In genomic region chrX:22740836-22741235, GRCh38 we compare ENCODE assay signal across 23 cellular contexts.
DNase-seq lines count a peak whose midpoint lies in the region; ATAC-seq, FAIRE-seq and TF ChIP-seq lines count a peak whose summit lies in the region.
"Had no signal": no experiment of that assay in that cellular context is flagged by ENCODE, and none has a peak within 500 bp of the region (broad histone marks: within the 10 kb centered on the region; RNA-seq: fewer than 3 reads in every experiment).

No MANE protein-coding gene starts in this region.

- no peaks in the 10 kb centered on the region for H3K79me2 ChIP-seq in GM23248 (ENCODE audit: insufficient read depth)

- POLR2A ChIA-PET in A549 (lab: Yijun Ruan, JAX), result no interaction called here

- no peak overlapping the region for H3K4me2 ChIP-seq in A549
- no peak overlapping the region for H3K4me2 ChIP-seq in GM23248 (ENCODE audit: unreplicated experiment)
- H3K4me2 ChIP-seq: BLaER1 treated with 17β-estradiol and CSF1 and Interleukin-3, amounts not matched to agents 10 nM and 100 nM had no signal

- no peaks in the 10 kb centered on the region; the same call in 1 of the 2 replicates for H3F3A ChIP-seq in GM23248 (ENCODE audit: insufficient read depth)

- intact Hi-C loops in pancreas (cut with DNase I), result loop anchor here in 1 of 3 donors (10.0 kb wide), 1 partner anchor 606 kb away; no protein-coding TSS in a partner anchor
- intact Hi-C loops in activated T-helper 2 cell treated with anti-CD3 and anti-CD28 coated beads, Interferon-gamma antibody, Interleukin-2, Interleukin-4, amounts not matched to agents 10 μg/mL and 5 μg/mL and 100 μg/mL, durations not matched to agents 14 hours and 24 hours and 36 hours (cut with micrococcal nuclease), result no loop called here

- H3K36me3 ChIP-seq in pancreas (no peaks in the 10 kb centered on the region), GM23248 (ENCODE audit: low read depth) (no peaks in the 10 kb centered on the region)
- H3K36me3 ChIP-seq: BE2C; BLaER1 treated with 17β-estradiol and CSF1 and Interleukin-3, amounts not matched to agents 10 nM and 100 nM had no signal

- H3K27ac ChIP-seq in A549 (no peak overlapping the region), pancreas (no peak overlapping the region), GM23248 (no peak overlapping the region)
- H3K27ac ChIP-seq: 22Rv1; BLaER1 treated with 17β-estradiol and CSF1 and Interleukin-3, amounts not matched to agents 10 nM and 100 nM had no signal

- CTCF ChIA-PET in A549 (lab: Yijun Ruan, JAX), result no interaction called here

- H3K27me3 Mint-ChIP-seq in activated T-helper 2 cell treated with anti-CD3 and anti-CD28 coated beads, Interferon-gamma antibody, Interleukin-2, Interleukin-4, amounts not matched to agents 10 μg/mL and 5 μg/mL and 100 μg/mL, durations not matched to agents 14 hours and 24 hours and 36 hours (ENCODE audit: low read depth), result no peaks in the 10 kb centered on the region
- H3K27me3 Mint-ChIP-seq: CD4-positive, alpha-beta T cell; CD8-positive, alpha-beta memory T cell had no signal

- H3K4me1 ChIP-seq in A549, result no peaks in the 10 kb centered on the region
- no peaks in the 10 kb centered on the region for H3K4me1 ChIP-seq in pancreas
- H3K4me1 ChIP-seq in GM23248 (ENCODE audit: insufficient read depth), result peaks cover 22% of the 10 kb centered on the region
- H3K4me1 ChIP-seq: BE2C; BLaER1 treated with 17β-estradiol and CSF1 and Interleukin-3, amounts not matched to agents 10 nM and 100 nM had no signal

- FAIRE-seq in A549 (lab: Jason Lieb, UNC), result peak; percentile 94
- FAIRE-seq in islet of Langerhans (lab: Jason Lieb, UNC), result peak; percentile 24
- peak; percentile 87 for FAIRE-seq in pancreas (lab: Jason Lieb, UNC)
- FAIRE-seq: A204.1, GM12891, H1 had no signal

- H3K36me3 Mint-ChIP-seq in activated T-helper 2 cell treated with anti-CD3 and anti-CD28 coated beads, Interferon-gamma antibody, Interleukin-2, Interleukin-4, amounts not matched to agents 10 μg/mL and 5 μg/mL and 100 μg/mL, durations not matched to agents 14 hours and 24 hours and 36 hours (ENCODE audit: low read depth), result no peaks in the 10 kb centered on the region
- H3K36me3 Mint-ChIP-seq: CD14-positive monocyte; CD8-positive, alpha-beta memory T cell had no signal

- in situ Hi-C loops in GM23248 (cut with MboI), result no loop called here

- no peak for DNase-seq in A549 (ENCODE audit: low read depth in 1 of 2, low spot score in 1 of 2)
- DNase-seq in dermis blood vessel endothelial cell, result peak; percentile 26
- DNase-seq in pancreas, result no peak
- DNase-seq in activated T-helper 2 cell treated with anti-CD3 and anti-CD28 coated beads, Interferon-gamma antibody, Interleukin-2, Interleukin-4, amounts not matched to agents 10 μg/mL and 5 μg/mL and 100 μg/mL, durations not matched to agents 14 hours and 24 hours and 36 hours (ENCODE audit: low spot score), result no peak
- no peak for DNase-seq in GM23248
- DNase-seq: ACHN; AML-193; BE2C; CD4-positive, alpha-beta T cell; CD8-positive, alpha-beta memory T cell; DMS53; DMS79 treated with DMSO at 0.1 percent for 48 hours; GF-D8; H7; HCEC 1CT had no signal

- TF ChIP-seq EP300 in A549 (IDR thresholded peaks at IDR 0.05), result no peak

- H3K4me3 ChIP-seq in A549, result no peak overlapping the region
- no peak overlapping the region for H3K4me3 ChIP-seq in pancreas
- H3K4me3 ChIP-seq in GM23248, result no peak overlapping the region
- H3K4me3 ChIP-seq: BLaER1 treated with 17β-estradiol and CSF1 and Interleukin-3, amounts not matched to agents 10 nM and 100 nM had no signal

- TF ChIP-seq POLR2A in A549 (IDR thresholded peaks at IDR 0.05; ENCODE audit: low read length), result no peak

- H3K27ac Mint-ChIP-seq in activated T-helper 2 cell treated with anti-CD3 and anti-CD28 coated beads, Interferon-gamma antibody, Interleukin-2, Interleukin-4, amounts not matched to agents 10 μg/mL and 5 μg/mL and 100 μg/mL, durations not matched to agents 14 hours and 24 hours and 36 hours, result no peak overlapping the region
- H3K27ac Mint-ChIP-seq: CD14-positive monocyte; CD4-positive, alpha-beta T cell; CD8-positive, alpha-beta memory T cell had no signal

- H3K27me3 ChIP-seq in pancreas, result peaks cover 0 to 9% (median 0%) of the 10 kb centered on the region in 4 donors
- no peaks in the 10 kb centered on the region for H3K27me3 ChIP-seq in GM23248 (replicated peaks; ENCODE audit: insufficient read depth)
- H3K27me3 ChIP-seq: BE2C; BLaER1 treated with 17β-estradiol and CSF1 and Interleukin-3, amounts not matched to agents 10 nM and 100 nM had no signal

- no peaks in the 10 kb centered on the region for H3K9me2 ChIP-seq in GM23248 (ENCODE audit: insufficient read depth)

- TF ChIP-seq CTCF in A549 (IDR thresholded peaks at IDR 0.05) (no peak), pancreas (IDR thresholded peaks at IDR 0.05) (no peak)

- TF ChIP-seq RAD21 in A549 (conservative IDR thresholded peaks at IDR 0.05 in 1 of 2, IDR thresholded peaks at IDR 0.05 in 1 of 2), result no peak

- H3K9me3 ChIP-seq in A549, result no peaks in the 10 kb centered on the region
- no peaks in the 10 kb centered on the region for H3K9me3 ChIP-seq in pancreas
- no peaks in the 10 kb centered on the region for H3K9me3 ChIP-seq in GM23248 (ENCODE audit: low read depth)
- H3K9me3 ChIP-seq: BE2C had no signal

- H2AFZ ChIP-seq in GM23248, result no peak overlapping the region

- WGBS in A549 (ENCODE audit: missing lambda C conversion rate), result 19% methylated on average over 4 of the region's 4 CpGs
- WGBS in pancreas, 2 donors, result 68 to 69% methylated on average over 4 of the region's 4 CpGs
- WGBS in GM23248 (ENCODE audit: low coverage in 1 of 2, low lambda C conversion rate in 2 of 2, missing lambda C conversion rate in 2 of 2), 2 experiments, result 63 to 70% methylated on average over 4 of the region's 4 CpGs

- no peak for ATAC-seq in A549
- ATAC-seq in pancreas, result no peak
- ATAC-seq in GM18873 (IDR thresholded peaks at IDR 0.05; ENCODE audit: low FRiP score, unreplicated experiment), result no peak

- no peaks in the 10 kb centered on the region for H3K4me1 Mint-ChIP-seq in activated T-helper 2 cell treated with anti-CD3 and anti-CD28 coated beads, Interferon-gamma antibody, Interleukin-2, Interleukin-4, amounts not matched to agents 10 μg/mL and 5 μg/mL and 100 μg/mL, durations not matched to agents 14 hours and 24 hours and 36 hours (ENCODE audit: low read depth)
- H3K4me1 Mint-ChIP-seq: CD14-positive monocyte; CD8-positive, alpha-beta memory T cell had no signal

- no peaks in the 10 kb centered on the region for H3K9me3 Mint-ChIP-seq in activated T-helper 2 cell treated with anti-CD3 and anti-CD28 coated beads, Interferon-gamma antibody, Interleukin-2, Interleukin-4, amounts not matched to agents 10 μg/mL and 5 μg/mL and 100 μg/mL, durations not matched to agents 14 hours and 24 hours and 36 hours
- H3K9me3 Mint-ChIP-seq: CD4-positive, alpha-beta T cell; CD8-positive, alpha-beta memory T cell had no signal

- no peak overlapping the region for H3K4me3 Mint-ChIP-seq in activated T-helper 2 cell treated with anti-CD3 and anti-CD28 coated beads, Interferon-gamma antibody, Interleukin-2, Interleukin-4, amounts not matched to agents 10 μg/mL and 5 μg/mL and 100 μg/mL, durations not matched to agents 14 hours and 24 hours and 36 hours (ENCODE audit: low read depth)
- H3K4me3 Mint-ChIP-seq: CD14-positive monocyte; CD4-positive, alpha-beta T cell; CD8-positive, alpha-beta memory T cell had no signal

- H3K9ac ChIP-seq in GM23248, result no peak overlapping the region
- H3K9ac ChIP-seq: BLaER1 treated with 17β-estradiol and CSF1 and Interleukin-3, amounts not matched to agents 10 nM and 100 nM had no signal

- no peaks in the 10 kb centered on the region for H4K20me1 ChIP-seq in GM23248 (ENCODE audit: insufficient read depth)
- H4K20me1 ChIP-seq: BLaER1 treated with 17β-estradiol and CSF1 and Interleukin-3, amounts not matched to agents 10 nM and 100 nM had no signal

TF ChIP-seq in A549, 52 proteins besides CTCF, POLR2A, EP300 and RAD21:
- TF ChIP-seq ATOH8 (CRISPR knock-in tag; IDR thresholded peaks at IDR 0.05; ENCODE audit: low read depth) (no peak), POLR2AphosphoS2 (conservative IDR thresholded peaks at IDR 0.05; ENCODE audit: low read length) (no peak), ZC3H11A (IDR thresholded peaks at IDR 0.05) (no peak), ZSCAN20 (CRISPR knock-in tag; IDR thresholded peaks at IDR 0.05) (no peak), ZFP36 (IDR thresholded peaks at IDR 0.05; ENCODE audit: borderline replicate concordance, partially characterized antibody) (no peak), USF2 (IDR thresholded peaks at IDR 0.05) (no peak), NR3C1 (IDR thresholded peaks at IDR 0.05) (no peak), CHD4 (IDR thresholded peaks at IDR 0.05; ENCODE audit: borderline replicate concordance) (no peak), HOXA7 (CRISPR knock-in tag; IDR thresholded peaks at IDR 0.05) (no peak), KDM5A (IDR thresholded peaks at IDR 0.05) (no peak), HOXB13 (CRISPR knock-in tag; IDR thresholded peaks at IDR 0.05; ENCODE audit: low read depth) (no peak), JUN (IDR thresholded peaks at IDR 0.05) (no peak)
- TF ChIP-seq, protein P1, sequence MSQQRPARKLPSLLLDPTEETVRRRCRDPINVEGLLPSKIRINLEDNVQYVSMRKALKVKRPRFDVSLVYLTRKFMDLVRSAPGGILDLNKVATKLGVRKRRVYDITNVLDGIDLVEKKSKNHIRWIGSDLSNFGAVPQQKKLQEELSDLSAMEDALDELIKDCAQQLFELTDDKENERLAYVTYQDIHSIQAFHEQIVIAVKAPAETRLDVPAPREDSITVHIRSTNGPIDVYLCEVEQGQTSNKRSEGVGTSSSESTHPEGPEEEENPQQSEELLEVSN (IDR thresholded peaks at IDR 0.05; ENCODE audit: borderline replicate concordance, low read depth), result no peak
